22 cellular contexts compared by ENCODE assay signal in the genomic region with DNA sequence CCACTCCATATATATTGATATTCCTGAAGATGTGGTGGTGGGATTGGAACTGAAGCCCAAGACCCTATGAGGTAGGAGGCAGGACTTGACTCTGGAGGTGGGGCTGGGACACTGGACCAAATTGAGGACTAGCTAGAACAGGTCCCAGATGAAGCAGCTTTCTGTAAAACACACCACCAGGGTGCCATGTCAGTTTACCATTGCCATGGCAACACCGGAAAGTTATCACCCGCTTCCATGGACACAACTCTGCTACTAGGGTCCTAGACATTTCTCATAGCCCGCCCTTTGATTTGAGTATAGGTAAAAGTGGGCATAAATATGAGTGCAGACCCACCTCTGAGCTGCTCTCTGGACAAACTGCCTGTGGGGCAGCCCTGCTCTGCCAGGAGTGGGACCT.
"Had no signal": no experiment of that assay in that cellular context is flagged by ENCODE, and none has a peak within 500 bp of the region (broad histone marks: within the 10 kb centered on the region; RNA-seq: fewer than 3 reads in every experiment).

No MANE protein-coding gene starts in this region.

- H3K4me1 ChIP-seq: ascending aorta, breast epithelium, SJCRH30 had no signal

- H3K27me3 Mint-ChIP-seq: activated CD4-positive, alpha-beta T cell treated with anti-CD3 and anti-CD28 coated beads, Interleukin-2, amount 10 ng/mL, durations not matched to agents 24 days and 14 days; activated CD8-positive, alpha-beta T cell treated with anti-CD3 and anti-CD28 coated beads for 36 hours; activated naive CD8-positive, alpha-beta T cell treated with anti-CD3 and anti-CD28 coated beads, Interleukin-2, amount 10 ng/mL, durations not matched to agents 7 days and 5 days had no signal

- DNase-seq: activated CD4-positive, alpha-beta T cell treated with anti-CD3 and anti-CD28 coated beads, Interleukin-2, amount 10 ng/mL, durations not matched to agents 24 days and 14 days; activated CD4-positive, alpha-beta T cell treated with anti-CD3 and anti-CD28 coated beads, Interleukin-2, amount 50 U/mL, for 4 hours; activated CD8-positive, alpha-beta T cell treated with anti-CD3 and anti-CD28 coated beads for 36 hours; activated gamma-delta T cell; activated naive CD4-positive, alpha-beta T cell treated with Interleukin-2 at 50 U/mL for 16 hours; activated naive CD8-positive, alpha-beta T cell treated with anti-CD3 and anti-CD28 coated beads, Interleukin-2, amount 10 ng/mL, durations not matched to agents 7 days and 5 days; activated T-cell treated with anti-CD3 and anti-CD28 coated beads, Interleukin-2, amount 50 U/mL, for 24 hours; amygdala; NCI-H1105; NCI-H1417 treated with DMSO at 0.1 percent for 48 hours; NCI-H187 treated with DMSO at 0.1 percent for 48 hours; NCI-H2081; SHP77; SJCRH30; T1000; WERI-Rb-1 had no signal

- H3K9me3 Mint-ChIP-seq: activated CD4-positive, alpha-beta T cell treated with anti-CD3 and anti-CD28 coated beads, Interleukin-2, amount 10 ng/mL, durations not matched to agents 24 days and 14 days; activated CD8-positive, alpha-beta T cell treated with anti-CD3 and anti-CD28 coated beads for 36 hours; activated naive CD4-positive, alpha-beta T cell treated with anti-CD3 and anti-CD28 coated beads, Interleukin-2, amount 50 U/mL, for 24 hours; activated naive CD8-positive, alpha-beta T cell treated with anti-CD3 and anti-CD28 coated beads, Interleukin-2, amount 10 ng/mL, durations not matched to agents 7 days and 5 days; activated T-cell treated with anti-CD3 and anti-CD28 coated beads, Interleukin-2, amount 50 U/mL, for 24 hours; activated T-helper 2 cell treated with anti-CD3 and anti-CD28 coated beads, Interferon-gamma antibody, Interleukin-2, Interleukin-4, amounts not matched to agents 10 μg/mL and 5 μg/mL and 100 μg/mL, durations not matched to agents 14 hours and 24 hours and 36 hours had no signal

- H3K36me3 Mint-ChIP-seq: activated naive CD4-positive, alpha-beta T cell treated with anti-CD3 and anti-CD28 coated beads, Interleukin-2, amount 50 U/mL, for 24 hours; activated naive CD8-positive, alpha-beta T cell treated with anti-CD3 and anti-CD28 coated beads, Interleukin-2, amount 10 ng/mL, durations not matched to agents 7 days and 5 days had no signal

- ATAC-seq: activated CD8-positive, alpha-beta T cell treated with anti-CD3 and anti-CD28 coated beads for 36 hours; Panc1 had no signal

- H3K36me3 ChIP-seq: ascending aorta, breast epithelium, SJCRH30, WERI-Rb-1 had no signal

- H3K4me3 ChIP-seq: ascending aorta, breast epithelium, SJCRH30, SK-N-MC had no signal

- H3K27ac Mint-ChIP-seq: activated CD4-positive, alpha-beta T cell treated with anti-CD3 and anti-CD28 coated beads, Interleukin-2, amount 10 ng/mL, durations not matched to agents 24 days and 14 days; activated CD8-positive, alpha-beta T cell treated with anti-CD3 and anti-CD28 coated beads for 36 hours; activated naive CD4-positive, alpha-beta T cell treated with anti-CD3 and anti-CD28 coated beads, Interleukin-2, amount 50 U/mL, for 24 hours; activated naive CD8-positive, alpha-beta T cell treated with anti-CD3 and anti-CD28 coated beads, Interleukin-2, amount 10 ng/mL, durations not matched to agents 7 days and 5 days; activated T-cell treated with anti-CD3 and anti-CD28 coated beads, Interleukin-2, amount 50 U/mL, for 24 hours; activated T-helper 2 cell treated with anti-CD3 and anti-CD28 coated beads, Interferon-gamma antibody, Interleukin-2, Interleukin-4, amounts not matched to agents 10 μg/mL and 5 μg/mL and 100 μg/mL, durations not matched to agents 14 hours and 24 hours and 36 hours had no signal

- H3K9me3 ChIP-seq: ascending aorta, breast epithelium, SJCRH30 had no signal

- H3K27me3 ChIP-seq: ascending aorta, breast epithelium, SJCRH30 had no signal

- H3K27ac ChIP-seq: ascending aorta, breast epithelium, SJCRH30, SK-N-MC, WERI-Rb-1 had no signal

- H3K4me3 Mint-ChIP-seq: activated CD4-positive, alpha-beta T cell treated with anti-CD3 and anti-CD28 coated beads, Interleukin-2, amount 10 ng/mL, durations not matched to agents 24 days and 14 days; activated CD8-positive, alpha-beta T cell treated with anti-CD3 and anti-CD28 coated beads for 36 hours; activated naive CD4-positive, alpha-beta T cell treated with anti-CD3 and anti-CD28 coated beads, Interleukin-2, amount 50 U/mL, for 24 hours; activated naive CD8-positive, alpha-beta T cell treated with anti-CD3 and anti-CD28 coated beads, Interleukin-2, amount 10 ng/mL, durations not matched to agents 7 days and 5 days; activated T-cell treated with anti-CD3 and anti-CD28 coated beads, Interleukin-2, amount 50 U/mL, for 24 hours had no signal

- H3K4me1 Mint-ChIP-seq: activated CD4-positive, alpha-beta T cell treated with anti-CD3 and anti-CD28 coated beads, Interleukin-2, amount 10 ng/mL, durations not matched to agents 24 days and 14 days; activated naive CD4-positive, alpha-beta T cell treated with anti-CD3 and anti-CD28 coated beads, Interleukin-2, amount 50 U/mL, for 24 hours; activated naive CD8-positive, alpha-beta T cell treated with anti-CD3 and anti-CD28 coated beads, Interleukin-2, amount 10 ng/mL, durations not matched to agents 7 days and 5 days had no signal
